In genomic region chr9:112680731-112681402, GRCh38 we compare ENCODE assay signal across 1 cellular context.
TF ChIP-seq lines count a peak whose summit lies in the region.

No MANE protein-coding gene starts in this region.

TF ChIP-seq in K562, 482 proteins besides CTCF, POLR2A, EP300 and RAD21 (continued from another document):
- TF ChIP-seq SMARCA4 (IDR thresholded peaks at IDR 0.05) (no peak), KDM4B (IDR thresholded peaks at IDR 0.05; ENCODE audit: borderline replicate concordance in 2 of 2, low read depth in 1 of 2) (no peak), TAF15 (IDR thresholded peaks at IDR 0.05; ENCODE audit: low read depth, low read length) (no peak), RCOR1 (IDR thresholded peaks at IDR 0.05; ENCODE audit: borderline replicate concordance in 1 of 2, low read depth in 2 of 2, low read length in 2 of 2) (no peak), ZHX1 (conservative IDR thresholded peaks at IDR 0.05; ENCODE audit: low read length) (no peak), SUPT5H (IDR thresholded peaks at IDR 0.05) (no peak), PRMT5 (CRISPR knock-in tag; IDR thresholded peaks at IDR 0.05) (no peak), ZNF75A (CRISPR knock-in tag; IDR thresholded peaks at IDR 0.05) (no peak), ZNF785 (CRISPR knock-in tag; IDR thresholded peaks at IDR 0.05) (no peak), RFX7 (CRISPR knock-in tag; IDR thresholded peaks at IDR 0.05) (no peak), ZNF143 (CRISPR knock-in tag; IDR thresholded peaks at IDR 0.05) (no peak), WHSC1 (IDR thresholded peaks at IDR 0.05; ENCODE audit: low read length) (no peak), ATF3 (IDR thresholded peaks at IDR 0.05) (peak; percentile 45; the same call in 1 of the 2 replicates), ATF3 (CRISPR knock-in tag; conservative IDR thresholded peaks at IDR 0.05) (no peak)
